Comparison of ENCODE assay signal across 19 cellular contexts in the genomic region with DNA sequence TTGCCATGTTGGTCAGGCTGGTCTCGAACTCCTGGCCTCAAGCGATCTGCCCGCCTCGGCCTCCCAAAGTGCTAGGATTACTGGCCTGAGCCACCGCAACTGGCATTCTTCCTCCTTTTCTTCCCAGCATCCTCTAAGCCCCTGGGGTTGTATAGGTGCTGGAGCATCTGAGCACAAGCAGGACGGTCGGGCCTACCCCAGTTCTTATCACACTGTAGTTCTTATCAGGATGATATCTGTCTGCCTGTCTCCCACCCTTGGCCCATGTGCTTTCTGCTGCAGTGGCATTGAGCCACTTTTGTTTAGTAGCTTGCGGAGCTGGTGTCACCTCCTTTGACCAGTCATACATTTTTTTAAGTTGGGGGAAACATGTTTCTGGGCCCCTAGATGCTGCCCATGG. TPM values are rescaled to one million over a fixed set of nuclear protein-coding genes. Genes with fewer than 3 reads are reported as not detected.
DNase-seq lines count a peak whose midpoint lies in the region; ATAC-seq and TF ChIP-seq lines count a peak whose summit lies in the region.
"Had no signal": no experiment of that assay in that cellular context is flagged by ENCODE, and none has a peak within 500 bp of the region (broad histone marks: within the 10 kb centered on the region; RNA-seq: fewer than 3 reads in every experiment).

No MANE protein-coding gene starts in this region.

- H3K9me2 ChIP-seq in PC-9 (ENCODE audit: insufficient read depth), result no peaks in the 10 kb centered on the region

- no peaks in the 10 kb centered on the region for H3K36me3 ChIP-seq in Caco-2 (ENCODE audit: control insufficient read depth, insufficient read depth, low read length)
- H3K36me3 ChIP-seq in PC-9 (ENCODE audit: low read depth), result no peaks in the 10 kb centered on the region
- H3K36me3 ChIP-seq in osteoblast (ENCODE audit: insufficient read depth, low read length), result no peaks in the 10 kb centered on the region

- no peak for ATAC-seq in HG03108 (IDR thresholded peaks at IDR 0.05; ENCODE audit: unreplicated experiment)
- ATAC-seq: SK-N-SH treated with all-trans-retinoic acid at 6 μM for 48 hours had no signal

- POLR2A ChIA-PET in Caco-2 (lab: Charles Lee), result no interaction called here
- POLR2A ChIA-PET in PC-9 (lab: Charles Lee; ENCODE audit: unreplicated experiment), result no interaction called here

- H2AFZ ChIP-seq in PC-9, result no peak overlapping the region
- no peak overlapping the region for H2AFZ ChIP-seq in osteoblast (ENCODE audit: low read length)

- no peak overlapping the region for H3K4me3 ChIP-seq in Caco-2 (ENCODE audit: low read depth, low read length)
- no peak overlapping the region for H3K4me3 ChIP-seq in PC-9
- no peak overlapping the region for H3K4me3 ChIP-seq in osteoblast (ENCODE audit: insufficient read depth, low read length)

- H3K9me3 Mint-ChIP-seq in Caco-2 (ENCODE audit: unreplicated experiment), result no peaks in the 10 kb centered on the region
- H3K9me3 Mint-ChIP-seq: HFFc6 had no signal

- peak overlapping the region; percentile 32 for H3K4me3 Mint-ChIP-seq in Caco-2 (ENCODE audit: unreplicated experiment)
- H3K4me3 Mint-ChIP-seq: HFFc6 had no signal

- peaks cover 33% of the 10 kb centered on the region for H3K4me1 Mint-ChIP-seq in Caco-2 (ENCODE audit: low read depth, unreplicated experiment)

- H3K27me3 ChIP-seq in Caco-2 (replicated peaks; ENCODE audit: control insufficient read depth, insufficient read depth, low read length), result no peaks in the 10 kb centered on the region
- H3K27me3 ChIP-seq in PC-9 (ENCODE audit: insufficient read depth, low read depth), result no peaks in the 10 kb centered on the region
- no peaks in the 10 kb centered on the region for H3K27me3 ChIP-seq in osteoblast (ENCODE audit: insufficient read depth, low read length)
- H3K27me3 ChIP-seq: MG63 had no signal

- no peak overlapping the region for H3K27ac Mint-ChIP-seq in Caco-2 (ENCODE audit: unreplicated experiment)
- H3K27ac Mint-ChIP-seq: HFFc6 had no signal

- intact Hi-C loops in Caco-2 (cut with micrococcal nuclease; ENCODE audit: unreplicated experiment) (loop anchor here (5.0 kb wide), 1 partner anchor 259 kb away; no protein-coding TSS in a partner anchor), PC-9 (cut with micrococcal nuclease; ENCODE audit: unreplicated experiment) (loop anchor here (5.0 to 10.0 kb wide), 4 partner anchors 204 to 364 kb away; partner anchors contain the start of gene RCE1)

- H3K4me2 ChIP-seq in PC-9 (peak overlapping the region; percentile 12), osteoblast (ENCODE audit: insufficient read depth, low read length) (no peak overlapping the region)

- peaks cover 61% of the 10 kb centered on the region for H3F3A ChIP-seq in PC-9 (ENCODE audit: insufficient read depth, low read depth)

- DNase-seq in Caco-2, result no peak
- no peak for DNase-seq in PC-9
- DNase-seq in epithelial cell of prostate (ENCODE audit: low read depth, low spot score), result no peak
- DNase-seq in osteoblast (ENCODE audit: insufficient read length, low spot score, missing footprints), result peak; percentile 82
- no peak for DNase-seq in LoVo (ENCODE audit: low spot score)
- no peak for DNase-seq in GM13977 (ENCODE audit: low spot score)
- DNase-seq: DMS79, H7, HFFc6, Karpas-422, MG63, NCI-H1417 treated with DMSO at 0.1 percent for 48 hours, NCI-H187, NCI-H446 treated with DMSO at 0.1 percent for 48 hours, NCI-H526 treated with DMSO at 0.1 percent for 48 hours, OCI-M1, SIG-M5 had no signal

- H3K27me3 Mint-ChIP-seq in Caco-2 (ENCODE audit: insufficient read depth, unreplicated experiment), result no peaks in the 10 kb centered on the region

- H3K27ac ChIP-seq in PC-9 (no peak overlapping the region), epithelial cell of prostate (peak overlapping the region; percentile 98), osteoblast (ENCODE audit: low read depth, low read length) (no peak overlapping the region)

- BruUV-seq in Caco-2 (replicated peaks; lab: Mats Ljungman, UMichigan) (no TSS peak), PC-9 (replicated peaks; lab: Mats Ljungman, UMichigan) (no TSS peak)

- TF ChIP-seq CTCF in Caco-2 (IDR thresholded peaks at IDR 0.05; ENCODE audit: insufficient read depth in 1 of 2, low read depth in 1 of 2, low read length in 1 of 2, severe bottlenecking in 1 of 2, unreplicated experiment in 1 of 2), result no peak
- no peak for TF ChIP-seq CTCF in PC-9 (conservative IDR thresholded peaks at IDR 0.05)
- TF ChIP-seq CTCF in osteoblast (IDR thresholded peaks at IDR 0.05; ENCODE audit: extremely low read depth, low read depth, low read length), result no peak
- TF ChIP-seq CTCF in GM13977 (IDR thresholded peaks at IDR 0.05; ENCODE audit: extremely low read depth, insufficient read depth, missing control alignments), result no peak

- no peaks in the 10 kb centered on the region for H4K20me1 ChIP-seq in PC-9 (ENCODE audit: insufficient read depth)
- peaks cover 22% of the 10 kb centered on the region for H4K20me1 ChIP-seq in osteoblast (ENCODE audit: insufficient read depth, low read length)

- no peaks in the 10 kb centered on the region for H3K36me3 Mint-ChIP-seq in Caco-2 (ENCODE audit: insufficient read depth, unreplicated experiment)

- peaks cover 40% of the 10 kb centered on the region for H3K4me1 ChIP-seq in Caco-2
- H3K4me1 ChIP-seq in PC-9 (replicated peaks; ENCODE audit: insufficient read depth), result peaks cover 80% of the 10 kb centered on the region
- H3K4me1 ChIP-seq in osteoblast (ENCODE audit: insufficient read depth, low read length), result peaks cover 32% of the 10 kb centered on the region

- H3K9me3 ChIP-seq in Caco-2, result no peaks in the 10 kb centered on the region
- no peaks in the 10 kb centered on the region for H3K9me3 ChIP-seq in PC-9 (ENCODE audit: insufficient read depth, low read depth)
- no peaks in the 10 kb centered on the region for H3K9me3 ChIP-seq in osteoblast (ENCODE audit: low read depth, low read length)
- H3K9me3 ChIP-seq: MG63 had no signal

- in situ Hi-C loops in GM13977 (cut with MboI; ENCODE audit: low pct_unique_long_range_greater_than_20kb, low sequenced_read_pairs, unreplicated experiment), result no loop called here

- CTCF ChIA-PET in Caco-2 (lab: Charles Lee), result no interaction called here
- CTCF ChIA-PET in PC-9 (lab: Charles Lee), result no interaction called here

- H3K79me2 ChIP-seq in PC-9 (ENCODE audit: low read depth) (peaks cover 47% of the 10 kb centered on the region), osteoblast (ENCODE audit: insufficient read depth, low read length) (peaks cover 9% of the 10 kb centered on the region)

RNA-seq across cellular contexts. Expression of gene RHOD, which starts 1.9 kb away (rescaled TPM):
- total RNA-seq in Caco-2 (2022) (14.2 and 17.1 TPM in 2 replicates), PC-9 (2021) (127 and 156 TPM in 2 replicates), osteoblast (26.8 and 27.5 TPM in 2 replicates)

RNA-seq across cellular contexts. Expression of gene SYT12, which starts 35.6 kb away (rescaled TPM):
- 0.23 and 0.82 TPM in 2 replicates for total RNA-seq in Caco-2 (2022)
- 11.1 and 12.3 TPM in 2 replicates for total RNA-seq in PC-9 (2021)
- 4.0 and 4.1 TPM in 2 replicates for total RNA-seq in osteoblast
- total RNA-seq: HFFc6 had no signal
